9 cellular contexts compared by ENCODE assay signal in the genomic region with DNA sequence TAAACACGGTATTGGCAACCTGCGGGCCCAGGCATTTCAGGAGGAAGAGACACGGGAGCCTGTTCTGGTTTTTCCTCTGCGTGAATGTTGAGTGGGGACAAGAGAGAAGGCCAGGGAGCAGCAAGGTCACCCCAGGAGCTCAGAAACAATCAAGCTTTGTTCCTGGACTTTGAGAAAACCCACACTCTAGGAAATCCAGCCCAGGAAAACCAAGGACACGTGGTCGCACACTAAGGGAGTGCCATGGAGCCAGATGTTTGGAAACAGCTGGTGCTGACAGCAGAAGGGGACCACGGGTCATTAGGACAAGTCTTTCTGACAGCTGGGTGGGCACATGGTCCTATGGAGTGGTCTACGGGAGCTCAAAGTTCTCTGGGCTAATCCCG. TPM values are rescaled to one million over a fixed set of nuclear protein-coding genes. Genes with fewer than 3 reads are reported as not detected.
DNase-seq lines count a peak whose midpoint lies in the region; ATAC-seq and TF ChIP-seq lines count a peak whose summit lies in the region.
"Had no signal": no experiment of that assay in that cellular context is flagged by ENCODE, and none has a peak within 500 bp of the region (broad histone marks: within the 10 kb centered on the region; RNA-seq: fewer than 3 reads in every experiment).

No MANE protein-coding gene starts in this region.

- no peaks in the 10 kb centered on the region for H3K9me3 Mint-ChIP-seq in CD8-positive, alpha-beta T cell
- H3K9me3 Mint-ChIP-seq in activated T-helper 2 cell treated with anti-CD3 and anti-CD28 coated beads, Interferon-gamma antibody, Interleukin-2, Interleukin-4, amounts not matched to agents 10 μg/mL and 5 μg/mL and 100 μg/mL, durations not matched to agents 14 hours and 24 hours and 36 hours: no peaks in the 10 kb centered on the region
- no peaks in the 10 kb centered on the region for H3K9me3 Mint-ChIP-seq in progenitor cell of endocrine pancreas (ENCODE audit: low read depth)

- H3K27ac Mint-ChIP-seq in CD8-positive, alpha-beta T cell: peak overlapping the region; percentile 91
- peak overlapping the region; percentile 97 for H3K27ac Mint-ChIP-seq in activated T-helper 2 cell treated with anti-CD3 and anti-CD28 coated beads, Interferon-gamma antibody, Interleukin-2, Interleukin-4, amounts not matched to agents 10 μg/mL and 5 μg/mL and 100 μg/mL, durations not matched to agents 14 hours and 24 hours and 36 hours
- peak overlapping the region; percentile 94 for H3K27ac Mint-ChIP-seq in progenitor cell of endocrine pancreas

- CTCF ChIA-PET in CD8-positive, alpha-beta T cell (lab: Charles Lee): interaction anchor here (0.6 to 3.9 kb wide), 12 partner anchors 8 to 121 kb away, joined by 3 to 20 read pairs (median 3); no protein-coding TSS in a partner anchor

- no peak for TF ChIP-seq CTCF in CD8-positive, alpha-beta T cell (IDR thresholded peaks at IDR 0.05)
- TF ChIP-seq CTCF in progenitor cell of endocrine pancreas (IDR thresholded peaks at IDR 0.05; ENCODE audit: unreplicated experiment): no peak

- no peak overlapping the region for H3K4me3 ChIP-seq in CD8-positive, alpha-beta T cell (ENCODE audit: low read depth, low read length)

- DNase-seq in CD8-positive, alpha-beta T cell: no peak
- no peak for DNase-seq in activated T-helper 2 cell treated with anti-CD3 and anti-CD28 coated beads, Interferon-gamma antibody, Interleukin-2, Interleukin-4, amounts not matched to agents 10 μg/mL and 5 μg/mL and 100 μg/mL, durations not matched to agents 14 hours and 24 hours and 36 hours (ENCODE audit: low spot score)
- DNase-seq in left ventricle myocardium superior (no peak), progenitor cell of endocrine pancreas (ENCODE audit: low spot score, unreplicated experiment) (no peak), D341Med (ENCODE audit: low spot score) (no peak), glomerular visceral epithelial cell (ENCODE audit: extremely low spot score) (no peak)
- DNase-seq: NCI-H446 had no signal

- H3K36me3 ChIP-seq in CD8-positive, alpha-beta T cell (ENCODE audit: insufficient read depth, low read length): peaks cover 41% of the 10 kb centered on the region

- H3K4me3 Mint-ChIP-seq in CD8-positive, alpha-beta T cell: peak overlapping the region; percentile 35
- H3K4me3 Mint-ChIP-seq in activated T-helper 2 cell treated with anti-CD3 and anti-CD28 coated beads, Interferon-gamma antibody, Interleukin-2, Interleukin-4, amounts not matched to agents 10 μg/mL and 5 μg/mL and 100 μg/mL, durations not matched to agents 14 hours and 24 hours and 36 hours (ENCODE audit: low read depth): no peak overlapping the region
- H3K4me3 Mint-ChIP-seq in progenitor cell of endocrine pancreas (ENCODE audit: low read depth): no peak overlapping the region

- intact Hi-C loops in CD8-positive, alpha-beta T cell (cut with DNase I, micrococcal nuclease): no loop called here
- intact Hi-C loops in activated T-helper 2 cell treated with anti-CD3 and anti-CD28 coated beads, Interferon-gamma antibody, Interleukin-2, Interleukin-4, amounts not matched to agents 10 μg/mL and 5 μg/mL and 100 μg/mL, durations not matched to agents 14 hours and 24 hours and 36 hours (cut with micrococcal nuclease): loop anchor here (1.0 kb wide), 3 partner anchors 9 to 26 kb away; no protein-coding TSS in a partner anchor
- intact Hi-C loops in left ventricle myocardium superior (cut with micrococcal nuclease): loop anchor here (5.0 kb wide), 1 partner anchor 39 kb away; no protein-coding TSS in a partner anchor

- peaks cover 81% of the 10 kb centered on the region for H3K36me3 Mint-ChIP-seq in CD8-positive, alpha-beta T cell
- peaks cover 79% of the 10 kb centered on the region for H3K36me3 Mint-ChIP-seq in activated T-helper 2 cell treated with anti-CD3 and anti-CD28 coated beads, Interferon-gamma antibody, Interleukin-2, Interleukin-4, amounts not matched to agents 10 μg/mL and 5 μg/mL and 100 μg/mL, durations not matched to agents 14 hours and 24 hours and 36 hours (ENCODE audit: low read depth)
- peaks cover 25% of the 10 kb centered on the region for H3K36me3 Mint-ChIP-seq in progenitor cell of endocrine pancreas (ENCODE audit: insufficient read depth)

- H3K4me1 ChIP-seq in CD8-positive, alpha-beta T cell (ENCODE audit: insufficient read depth, low read length): peaks cover 84% of the 10 kb centered on the region

- ATAC-seq in CD8-positive, alpha-beta T cell: no peak
- ATAC-seq in left ventricle myocardium superior: peak; percentile 25
- ATAC-seq in HG03439 (IDR thresholded peaks at IDR 0.05; ENCODE audit: unreplicated experiment): no peak
- no peak for ATAC-seq in HG02763 (IDR thresholded peaks at IDR 0.05; ENCODE audit: unreplicated experiment)

- H3K27ac ChIP-seq in CD8-positive, alpha-beta T cell (ENCODE audit: low read depth, low read length): no peak overlapping the region

- no peaks in the 10 kb centered on the region for H3K9me3 ChIP-seq in CD8-positive, alpha-beta T cell (ENCODE audit: low read length)

- POLR2A ChIA-PET in CD8-positive, alpha-beta T cell (lab: Charles Lee): interaction anchor here (0.6 to 1.6 kb wide), 9 partner anchors 8 to 92 kb away, joined by 3 to 7 read pairs (median 4); no protein-coding TSS in a partner anchor

- H3K27me3 ChIP-seq in CD8-positive, alpha-beta T cell (ENCODE audit: insufficient read depth, low read length): no peaks in the 10 kb centered on the region

- peaks cover 84% of the 10 kb centered on the region for H3K4me1 Mint-ChIP-seq in CD8-positive, alpha-beta T cell (ENCODE audit: low read depth)
- peaks cover 66% of the 10 kb centered on the region for H3K4me1 Mint-ChIP-seq in activated T-helper 2 cell treated with anti-CD3 and anti-CD28 coated beads, Interferon-gamma antibody, Interleukin-2, Interleukin-4, amounts not matched to agents 10 μg/mL and 5 μg/mL and 100 μg/mL, durations not matched to agents 14 hours and 24 hours and 36 hours (ENCODE audit: low read depth)
- peaks cover 20% of the 10 kb centered on the region for H3K4me1 Mint-ChIP-seq in progenitor cell of endocrine pancreas (ENCODE audit: low read depth)

- H3K27me3 Mint-ChIP-seq in CD8-positive, alpha-beta T cell (ENCODE audit: low read depth): no peaks in the 10 kb centered on the region
- no peaks in the 10 kb centered on the region for H3K27me3 Mint-ChIP-seq in activated T-helper 2 cell treated with anti-CD3 and anti-CD28 coated beads, Interferon-gamma antibody, Interleukin-2, Interleukin-4, amounts not matched to agents 10 μg/mL and 5 μg/mL and 100 μg/mL, durations not matched to agents 14 hours and 24 hours and 36 hours (ENCODE audit: low read depth)
- H3K27me3 Mint-ChIP-seq in progenitor cell of endocrine pancreas: no peaks in the 10 kb centered on the region

RNA-seq across cellular contexts. Expression of gene MYH9, which starts 44.1 kb away (rescaled TPM):
- total RNA-seq in CD8-positive, alpha-beta T cell: 100 to 1,000 TPM; 703 to 757 TPM
- total RNA-seq in activated T-helper 2 cell treated with anti-CD3 and anti-CD28 coated beads, Interferon-gamma antibody, Interleukin-2, Interleukin-4, amounts not matched to agents 10 μg/mL and 5 μg/mL and 100 μg/mL, durations not matched to agents 14 hours and 24 hours and 36 hours: 619 and 645 TPM in 2 replicates
- total RNA-seq in left ventricle myocardium superior (161 TPM), progenitor cell of endocrine pancreas (299 and 306 TPM in 2 replicates)

Comparison
In these comparisons a context has a peak if more than half of its experiments do, and no peak if none do; other contexts are left out.
1. intact Hi-C loops: an anchor here in activated T-helper 2 cell treated with anti-CD3 and anti-CD28 coated beads, Interferon-gamma antibody, Interleukin-2, Interleukin-4, amounts not matched to agents 10 μg/mL and 5 μg/mL and 100 μg/mL, durations not matched to agents 14 hours and 24 hours and 36 hours (1.0 kb wide) and left ventricle myocardium superior (5.0 kb wide); none called in CD8-positive, alpha-beta T cell.